ENCODE assay signal across 8 cellular contexts in the genomic region with DNA sequence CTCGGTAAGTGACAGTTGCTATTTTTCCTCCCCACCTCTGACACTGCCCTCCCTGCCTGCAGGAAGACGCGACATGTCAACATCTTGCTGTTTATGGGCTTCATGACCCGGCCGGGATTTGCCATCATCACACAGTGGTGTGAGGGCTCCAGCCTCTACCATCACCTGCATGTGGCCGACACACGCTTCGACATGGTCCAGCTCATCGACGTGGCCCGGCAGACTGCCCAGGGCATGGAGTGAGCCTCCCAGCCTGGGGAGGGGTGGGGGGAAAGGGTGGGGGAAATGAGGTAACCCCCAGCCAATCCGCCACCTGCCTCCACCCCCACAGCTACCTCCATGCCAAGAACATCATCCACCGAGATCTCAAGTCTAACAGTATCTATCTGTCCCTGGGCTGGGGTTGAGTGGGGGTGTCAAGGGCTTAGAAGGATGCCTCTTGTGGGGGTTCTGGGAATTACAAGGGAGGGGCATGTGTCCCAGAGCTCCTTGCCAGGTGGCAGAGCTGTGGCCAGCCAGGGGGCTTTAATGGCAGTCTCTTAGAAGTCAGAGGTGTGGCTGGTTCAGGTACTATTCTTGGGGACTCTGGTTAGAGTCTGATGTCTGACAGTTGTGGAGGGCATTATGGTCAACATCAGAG. TPM values are rescaled to one million over a fixed set of nuclear protein-coding genes. Genes with fewer than 3 reads are reported as not detected.
DNase-seq lines count a peak whose midpoint lies in the region; ATAC-seq, FAIRE-seq and TF ChIP-seq lines count a peak whose summit lies in the region.

No MANE protein-coding gene starts in this region.

- H3K4me1 ChIP-seq in DND-41 (ENCODE audit: insufficient read depth, low read length): peaks cover 4% of the 10 kb centered on the region; the same call in 1 of the 2 replicates
- H3K4me1 ChIP-seq in K562 (replicated peaks in 1 of 2; ENCODE audit: control insufficient read depth in 2 of 2, insufficient read depth in 2 of 2, low read length in 2 of 2): peaks cover 11 to 25% of the 10 kb centered on the region in 2 experiments; a peak in 4 of 5 replicates

- WGBS in K562 (ENCODE audit: insufficient coverage, low coverage, missing lambda C conversion rate): 95% methylated on average over 7 of the region's 13 CpGs

- TF ChIP-seq POLR2A in K562 (conservative IDR thresholded peaks at IDR 0.05): no peak

- no peak for TF ChIP-seq RAD21 in K562 (CRISPR knock-in tag; conservative IDR thresholded peaks at IDR 0.05 in 1 of 2, IDR thresholded peaks at IDR 0.05 in 1 of 2)

- intact Hi-C loops in K562 (cut with micrococcal nuclease): no loop called here

- POLR2A ChIA-PET in K562 (lab: Yijun Ruan, JAX): interaction anchor here (0.6 kb wide), 1 partner anchor 23 kb away, joined by 3 read pairs; no protein-coding TSS in a partner anchor

- ATAC-seq in DND-41 (ENCODE audit: insufficient read depth, low read depth) (peak; percentile 66; the same call in 2 of the 3 replicates), K562 (peak; percentile 72), HG03442 (IDR thresholded peaks at IDR 0.05; ENCODE audit: unreplicated experiment) (no peak), GM18868 (IDR thresholded peaks at IDR 0.05; ENCODE audit: unreplicated experiment) (no peak)

- no peak overlapping the region for H3K27ac ChIP-seq in DND-41 (ENCODE audit: low read length)
- no peak overlapping the region for H3K27ac ChIP-seq in K562 (ENCODE audit: extremely low read depth, low read depth, low read length)

- peaks cover 7% of the 10 kb centered on the region for H3K4me1 Mint-ChIP-seq in neural crest cell

- CTCF ChIA-PET in K562 (lab: Yijun Ruan, JAX; ENCODE audit: low intra/inter-chr PET ratio): no interaction called here

- no peak overlapping the region for H2AFZ ChIP-seq in DND-41 (ENCODE audit: low read depth, low read length)
- no peak overlapping the region for H2AFZ ChIP-seq in K562 (ENCODE audit: low read depth, low read length)

- peak; percentile 55 for TF ChIP-seq CTCF in DND-41 (IDR thresholded peaks at IDR 0.05; ENCODE audit: borderline replicate concordance, extremely low read depth, low read length, poor library complexity, severe bottlenecking)
- peak; percentile 20; the same call in 1 of the 2 replicates for TF ChIP-seq CTCF in LNCAP (IDR thresholded peaks at IDR 0.05)
- peak; percentile 42 to 60 (median 55); a peak in 5 of 6 replicates for TF ChIP-seq CTCF in K562 (IDR thresholded peaks at IDR 0.05 in 2 of 3, conservative IDR thresholded peaks at IDR 0.05 in 1 of 3; ENCODE audit: insufficient read depth in 2 of 3, low read depth in 1 of 3, low read length in 3 of 3)
- peak; percentile 35 for TF ChIP-seq CTCF in neural crest cell (conservative IDR thresholded peaks at IDR 0.05)

- H3K27me3 ChIP-seq in DND-41 (ENCODE audit: insufficient read depth, low read length, poor library complexity) (no peaks in the 10 kb centered on the region), K562 (ENCODE audit: control insufficient read depth in 2 of 2, insufficient read depth in 2 of 2, low read length in 2 of 2) (no peaks in the 10 kb centered on the region)

- H4K20me1 ChIP-seq in DND-41 (ENCODE audit: insufficient read depth, low read length): peaks cover 6% of the 10 kb centered on the region; the same call in 1 of the 2 replicates
- H4K20me1 ChIP-seq in K562 (replicated peaks; ENCODE audit: control insufficient read depth, insufficient read depth, low read length): 0 out of 2 replicates have a peak, but pooled peaks cover 3% of the 10 kb centered on the region

- H3K79me2 ChIP-seq in DND-41 (ENCODE audit: insufficient read depth, low read length): peaks cover 8% of the 10 kb centered on the region; the same call in 1 of the 2 replicates
- peaks cover 15% of the 10 kb centered on the region for H3K79me2 ChIP-seq in K562 (ENCODE audit: control insufficient read depth, insufficient read depth, low read length)

- H3K9ac ChIP-seq in DND-41 (ENCODE audit: low read depth, low read length): no peak overlapping the region
- H3K9ac ChIP-seq in K562 (ENCODE audit: insufficient read depth in 1 of 2, low read depth in 2 of 2, low read length in 2 of 2): no peak overlapping the region

- H3K4me3 ChIP-seq in DND-41 (ENCODE audit: low read depth in 1 of 2, low read length in 2 of 2): no peak overlapping the region
- H3K4me3 ChIP-seq in K562: no peak overlapping the region

- no peak for TF ChIP-seq EP300 in K562 (IDR thresholded peaks at IDR 0.05; ENCODE audit: low read length)

- no peaks in the 10 kb centered on the region for H3K9me1 ChIP-seq in K562 (ENCODE audit: control insufficient read depth, insufficient read depth, low read length)

- no peaks in the 10 kb centered on the region for H3K9me3 ChIP-seq in DND-41 (ENCODE audit: insufficient read depth, low read length, severe bottlenecking)
- no peaks in the 10 kb centered on the region for H3K9me3 ChIP-seq in K562 (replicated peaks; ENCODE audit: control insufficient read depth, insufficient read depth, low read depth, low read length)

- no peak overlapping the region for H3K27ac Mint-ChIP-seq in neural crest cell (ENCODE audit: unreplicated experiment)

- in situ Hi-C loops in K562 (cut with MboI): no loop called here

- H3K4me3 Mint-ChIP-seq in neural crest cell: no peak overlapping the region

- H3K36me3 Mint-ChIP-seq in neural crest cell (ENCODE audit: low read depth): peaks cover 35% of the 10 kb centered on the region

- H3K4me2 ChIP-seq in DND-41 (ENCODE audit: insufficient read depth, low read length) (no peak overlapping the region), K562 (ENCODE audit: insufficient read depth, low read length) (no peak overlapping the region)

- no TSS peak for BruUV-seq in K562 (replicated peaks; lab: Mats Ljungman, UMichigan)

- H3K9me3 Mint-ChIP-seq in neural crest cell: no peaks in the 10 kb centered on the region

- peak; percentile 51 for DNase-seq in DND-41
- peak in 2 of 4 experiments; percentile 43 to 57 for DNase-seq in K562 (ENCODE audit: extremely low read depth in 1 of 4, low spot score in 3 of 4)
- peak; percentile 14 for DNase-seq in neural crest cell (ENCODE audit: low read depth, low spot score)
- no peak for DNase-seq in amygdala (lab: John Stamatoyannopoulos, UW)
- no peak for DNase-seq in DMS153 treated with DMSO at 0.1 percent for 48 hours (lab: John Stamatoyannopoulos, UW; ENCODE audit: unreplicated experiment)

- peaks cover 65% of the 10 kb centered on the region for H3K36me3 ChIP-seq in DND-41 (ENCODE audit: insufficient read depth, low read length)
- H3K36me3 ChIP-seq in K562 (ENCODE audit: control insufficient read depth, insufficient read depth, low read length): peaks cover 78% of the 10 kb centered on the region

- no peaks in the 10 kb centered on the region for H3K27me3 Mint-ChIP-seq in neural crest cell (ENCODE audit: low read depth)

- FAIRE-seq in K562 (lab: Jason Lieb, UNC): no peak

RNA-seq across cellular contexts. Expression of gene ARAF, which starts 7.8 kb away (rescaled TPM):
- total RNA-seq in K562 (2011; cell fraction: chromatin; rRNA removed; ENCODE audit: low replicate concordance): 73.6 and 169 TPM in 2 replicates
- total RNA-seq in K562 (2011; cell fraction: nucleolus; rRNA removed): 112 and 121 TPM in 2 replicates
- total RNA-seq in K562 (2011; cell fraction: nucleoplasm; rRNA removed): 88.2 and 117 TPM in 2 replicates
- total RNA-seq in K562 (2014; rRNA removed): 22.2 and 24.5 TPM in 2 replicates
- 21.4 and 22.1 TPM in 2 replicates for total RNA-seq in K562 (2014; rRNA removed; fragmentation: Illumina TruSeq; extraction: Trizol)
- total RNA-seq in K562 (2015; rRNA removed; fragmentation: Illumina TruSeq; extraction: Trizol): 26.1 and 29.4 TPM in 2 replicates
- 67.7 and 70.0 TPM in 2 replicates for total RNA-seq in K562 (2021)
- 43.0 and 57.6 TPM in 2 replicates for polyA plus RNA-seq in K562 (2011; rRNA removed)
- 38.6 and 60.5 TPM in 2 replicates for polyA plus RNA-seq in K562 (2011; cell fraction: cytosol; rRNA removed)
- polyA plus RNA-seq in K562 (2011; cell fraction: nucleus; rRNA removed): 132 and 195 TPM in 2 replicates
- polyA plus RNA-seq in K562 (2012): 46.8 and 58.0 TPM in 2 replicates
- 48.1 and 60.1 TPM in 2 replicates for polyA plus RNA-seq in K562 (2014; fragmentation: Illumina TruSeq; extraction: Trizol)
- polyA plus RNA-seq in K562 (2014; fragmentation: Nextera tagmentation; extraction: Ambion mirVana): 1 to 10 TPM; 5.5 to 8.8 TPM
- 38.6 and 42.0 TPM in 2 replicates for polyA plus RNA-seq in K562 (2014; rRNA removed)
- polyA minus RNA-seq in K562 (2011; rRNA and poly(A)+ RNA removed): 50.5 and 58.7 TPM in 2 replicates
- polyA minus RNA-seq in K562 (2011; cell fraction: cytosol; rRNA and poly(A)+ RNA removed): 33.5 and 38.0 TPM in 2 replicates
- polyA minus RNA-seq in K562 (2011; cell fraction: nucleus; rRNA and poly(A)+ RNA removed): 54.1 and 55.8 TPM in 2 replicates
- 55.7 and 56.3 TPM in 2 replicates for total RNA-seq in neural crest cell

RNA-seq across cellular contexts. Expression of gene TIMP1, which starts 13.5 kb away (rescaled TPM):
- total RNA-seq in K562 (2011; cell fraction: chromatin; rRNA removed; ENCODE audit: low replicate concordance): 280 and 965 TPM in 2 replicates
- total RNA-seq in K562 (2011; cell fraction: nucleolus; rRNA removed): 1,302 and 2,067 TPM in 2 replicates
- total RNA-seq in K562 (2011; cell fraction: nucleoplasm; rRNA removed): 1,014 and 1,106 TPM in 2 replicates
- total RNA-seq in K562 (2014; rRNA removed) (203 and 272 TPM in 2 replicates), K562 (2014; rRNA removed; fragmentation: Illumina TruSeq; extraction: Trizol) (107 and 115 TPM in 2 replicates), K562 (2015; rRNA removed; fragmentation: Illumina TruSeq; extraction: Trizol) (187 and 190 TPM in 2 replicates), K562 (2021) (264 and 292 TPM in 2 replicates), neural crest cell (63.8 and 69.4 TPM in 2 replicates)
- polyA plus RNA-seq in K562 (2011; rRNA removed) (436 and 513 TPM in 2 replicates), K562 (2014; fragmentation: Illumina TruSeq; extraction: Trizol) (273 and 317 TPM in 2 replicates), K562 (2014; fragmentation: Nextera tagmentation; extraction: Ambion mirVana) (100 to 1,000 TPM; 530 to 699 TPM), K562 (2014; rRNA removed) (167 and 174 TPM in 2 replicates)
- 819 and 2,428 TPM in 2 replicates for polyA plus RNA-seq in K562 (2011; cell fraction: cytosol; rRNA removed)
- polyA plus RNA-seq in K562 (2011; cell fraction: nucleus; rRNA removed): 230 and 506 TPM in 2 replicates
- polyA plus RNA-seq in K562 (2012): 447 and 511 TPM in 2 replicates
- polyA minus RNA-seq in K562 (2011; rRNA and poly(A)+ RNA removed): 359 and 800 TPM in 2 replicates
- polyA minus RNA-seq in K562 (2011; cell fraction: cytosol; rRNA and poly(A)+ RNA removed): 495 and 903 TPM in 2 replicates
- 104 and 113 TPM in 2 replicates for polyA minus RNA-seq in K562 (2011; cell fraction: nucleus; rRNA and poly(A)+ RNA removed)

RNA-seq across cellular contexts. Expression of gene SYN1, which starts 50.9 kb away (rescaled TPM):
- total RNA-seq in K562 (2011; cell fraction: chromatin; rRNA removed; ENCODE audit: low replicate concordance): 0.88 and 1.1 TPM in 2 replicates
- total RNA-seq in K562 (2011; cell fraction: nucleolus; rRNA removed): 0.26 TPM in 1 of 2 replicates, not detected in the other
- 0.66 TPM in 1 of 2 replicates, not detected in the other for total RNA-seq in K562 (2011; cell fraction: nucleoplasm; rRNA removed)
- 0.18 TPM in 1 of 2 replicates, not detected in the other for total RNA-seq in K562 (2014; rRNA removed)
- 0.10 and 0.15 TPM in 2 replicates for total RNA-seq in K562 (2014; rRNA removed; fragmentation: Illumina TruSeq; extraction: Trizol)
- not detected in 2 replicates for total RNA-seq in K562 (2015; rRNA removed; fragmentation: Illumina TruSeq; extraction: Trizol)
- total RNA-seq in K562 (2021): 0.24 and 0.38 TPM in 2 replicates
- 0.01 and 0.12 TPM in 2 replicates for polyA plus RNA-seq in K562 (2011; rRNA removed)
- polyA plus RNA-seq in K562 (2011; cell fraction: cytosol; rRNA removed): 0.10 and 0.15 TPM in 2 replicates
- polyA plus RNA-seq in K562 (2011; cell fraction: nucleus; rRNA removed): 0.18 and 0.42 TPM in 2 replicates
- polyA plus RNA-seq in K562 (2012): 0.30 and 0.66 TPM in 2 replicates
- polyA plus RNA-seq in K562 (2014; fragmentation: Illumina TruSeq; extraction: Trizol): 0.14 and 0.28 TPM in 2 replicates
- under 1 TPM in 1 of 2 experiments, not detected in 1; 0.07 TPM for polyA plus RNA-seq in K562 (2014; fragmentation: Nextera tagmentation; extraction: Ambion mirVana)
- polyA plus RNA-seq in K562 (2014; rRNA removed): 0.24 TPM in 1 of 2 replicates, not detected in the other
- 0.09 and 1.2 TPM in 2 replicates for polyA minus RNA-seq in K562 (2011; rRNA and poly(A)+ RNA removed)
- 0.36 and 1.2 TPM in 2 replicates for polyA minus RNA-seq in K562 (2011; cell fraction: cytosol; rRNA and poly(A)+ RNA removed)
- polyA minus RNA-seq in K562 (2011; cell fraction: nucleus; rRNA and poly(A)+ RNA removed): 0.13 and 0.22 TPM in 2 replicates
- total RNA-seq in neural crest cell: 4.5 and 4.9 TPM in 2 replicates

Comparison
In these comparisons a context has a peak if more than half of its experiments do, and no peak if none do; other contexts are left out.
1. ATAC-seq: peak in DND-41 (single experiment) and K562 (single experiment); none in HG03442 (single experiment) and GM18868 (single experiment).
2. DNase-seq: peak in DND-41 (single experiment) and neural crest cell (single experiment); none in amygdala (0 of 56) and DMS153 treated with DMSO at 0.1 percent for 48 hours (single experiment).
3. Peak in every context shown above with its lines, with median percentiles within 50 percentile points of each other: CTCF ChIP-seq.